In the genomic region with DNA sequence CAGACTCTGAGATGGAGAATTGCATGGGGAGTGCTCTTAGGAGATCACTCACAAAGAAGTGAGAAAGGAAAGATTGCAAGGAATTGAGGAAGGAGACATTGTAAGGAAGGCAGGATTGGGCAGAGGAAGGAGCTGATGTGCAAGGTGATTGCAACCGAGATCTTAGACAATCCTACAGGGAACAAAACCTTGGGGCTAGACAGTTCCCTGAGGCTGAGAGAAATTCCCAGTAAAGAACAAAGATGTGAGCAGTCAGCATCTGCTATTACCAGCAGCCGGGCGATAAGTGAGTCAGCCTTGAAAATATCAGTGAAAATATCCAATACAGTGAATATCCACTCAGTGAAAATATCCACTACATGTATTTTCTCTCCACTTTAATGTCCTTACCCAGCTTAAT, we compare ENCODE assay signal across 7 cellular contexts.
"Had no signal": no experiment of that assay in that cellular context is flagged by ENCODE, and none has a peak within 500 bp of the region (broad histone marks: within the 10 kb centered on the region; RNA-seq: fewer than 3 reads in every experiment).

No MANE protein-coding gene starts in this region.

- H3K4me3 ChIP-seq: GM12878 had no signal

- DNase-seq: GDM1, GF-D8 had no signal

- FAIRE-seq: G401.6, GM12878, GM12892, GM18507, GM19239 had no signal
